8 cellular contexts compared by ENCODE assay signal in genomic region chr7:25951414-25952276, GRCh38.
DNase-seq lines count a peak whose midpoint lies in the region; ATAC-seq, FAIRE-seq and TF ChIP-seq lines count a peak whose summit lies in the region.

No MANE protein-coding gene starts in this region.

- TF ChIP-seq RAD21 in K562 (CRISPR knock-in tag; conservative IDR thresholded peaks at IDR 0.05 in 1 of 2, IDR thresholded peaks at IDR 0.05 in 1 of 2), result no peak

- H3K4me1 Mint-ChIP-seq in T-helper 1 cell treated with Interleukin-12 subunit alpha and Interleukin-12 subunit beta and Interleukin-4 antibody, amounts not matched to agents 30 μg/mL and 1 μg/mL, for 36 hours (ENCODE audit: low read depth), result peaks cover 16% of the 10 kb centered on the region

- peak overlapping the region; percentile 85 for H2AFZ ChIP-seq in K562 (ENCODE audit: low read depth, low read length)

- H3K9me1 ChIP-seq in K562 (ENCODE audit: control insufficient read depth, insufficient read depth, low read length), result no peaks in the 10 kb centered on the region

- H3K4me3 ChIP-seq in K562 (peak overlapping the region; percentile 40), urinary bladder (ENCODE audit: low read depth, low read length) (peak overlapping the region; percentile 64)

- H3K36me3 ChIP-seq in K562 (ENCODE audit: control insufficient read depth, insufficient read depth, low read length), result peaks cover 8% of the 10 kb centered on the region; the same call in 1 of the 3 replicates
- H3K36me3 ChIP-seq in urinary bladder (ENCODE audit: insufficient read depth), result no peaks in the 10 kb centered on the region

- peaks cover 16% of the 10 kb centered on the region for H3K27me3 Mint-ChIP-seq in T-helper 1 cell treated with Interleukin-12 subunit alpha and Interleukin-12 subunit beta and Interleukin-4 antibody, amounts not matched to agents 30 μg/mL and 1 μg/mL, for 36 hours (ENCODE audit: low read depth)

- ATAC-seq in GM21737 (IDR thresholded peaks at IDR 0.05; ENCODE audit: unreplicated experiment), result peak; percentile 51
- ATAC-seq in K562, result no peak

- H3K4me1 ChIP-seq in K562 (replicated peaks in 1 of 2; ENCODE audit: control insufficient read depth in 2 of 2, insufficient read depth in 2 of 2, low read length in 2 of 2) (peaks cover 13 to 20% of the 10 kb centered on the region in 2 experiments), urinary bladder (ENCODE audit: insufficient read depth) (no peaks in the 10 kb centered on the region)

- peak overlapping the region; percentile 59 for H3K4me2 ChIP-seq in K562 (ENCODE audit: insufficient read depth, low read length)

- no peak overlapping the region for H3K27ac ChIP-seq in K562 (ENCODE audit: extremely low read depth, low read depth, low read length)
- peak overlapping the region; percentile 38 for H3K27ac ChIP-seq in urinary bladder (ENCODE audit: low read depth)

- H3K9ac ChIP-seq in K562 (ENCODE audit: insufficient read depth in 1 of 2, low read depth in 2 of 2, low read length in 2 of 2), result peak overlapping the region in 1 of 2 experiments; percentile 78; a peak in 3 of 4 replicates

- intact Hi-C loops in K562 (cut with micrococcal nuclease), result no loop called here

- no peak for TF ChIP-seq CTCF in K562 (IDR thresholded peaks at IDR 0.05 in 2 of 3, conservative IDR thresholded peaks at IDR 0.05 in 1 of 3; ENCODE audit: insufficient read depth in 2 of 3, low read depth in 1 of 3, low read length in 3 of 3)

- TF ChIP-seq EP300 in K562 (IDR thresholded peaks at IDR 0.05; ENCODE audit: low read length), result no peak

- peaks cover 4% of the 10 kb centered on the region for H3K9me3 Mint-ChIP-seq in T-helper 1 cell treated with Interleukin-12 subunit alpha and Interleukin-12 subunit beta and Interleukin-4 antibody, amounts not matched to agents 30 μg/mL and 1 μg/mL, for 36 hours

- H3K4me3 Mint-ChIP-seq in T-helper 1 cell treated with Interleukin-12 subunit alpha and Interleukin-12 subunit beta and Interleukin-4 antibody, amounts not matched to agents 30 μg/mL and 1 μg/mL, for 36 hours, result peak overlapping the region; percentile 26

- in situ Hi-C loops in K562 (cut with MboI), result no loop called here

- 39% methylated on average over 31 of the region's 47 CpGs for WGBS in K562 (ENCODE audit: insufficient coverage, low coverage, missing lambda C conversion rate)
- 9% methylated on average over 47 of the region's 47 CpGs for WGBS in urinary bladder

- H3K36me3 Mint-ChIP-seq in T-helper 1 cell treated with Interleukin-12 subunit alpha and Interleukin-12 subunit beta and Interleukin-4 antibody, amounts not matched to agents 30 μg/mL and 1 μg/mL, for 36 hours (ENCODE audit: low read depth), result peaks cover 6% of the 10 kb centered on the region

- DNase-seq in T-helper 1 cell (no peak), NCI-H1092 (lab: John Stamatoyannopoulos, UW) (peak; percentile 41), K562 (ENCODE audit: extremely low read depth in 1 of 4, low spot score in 3 of 4) (peak in 2 of 4 experiments; percentile 95), medulla oblongata (ENCODE audit: extremely low spot score) (peak; percentile 14), iPS-NIHi11 (ENCODE audit: low spot score) (no peak)

- TF ChIP-seq POLR2A in K562 (conservative IDR thresholded peaks at IDR 0.05), result no peak

- CTCF ChIA-PET in K562 (lab: Yijun Ruan, JAX; ENCODE audit: low intra/inter-chr PET ratio), result interaction anchor here (0.6 to 0.7 kb wide), 2 partner anchors 550 to 851 kb away, joined by 3 to 6 read pairs; no protein-coding TSS in a partner anchor

- H3K27ac Mint-ChIP-seq in T-helper 1 cell treated with Interleukin-12 subunit alpha and Interleukin-12 subunit beta and Interleukin-4 antibody, amounts not matched to agents 30 μg/mL and 1 μg/mL, for 36 hours, result no peak overlapping the region

- BruUV-seq in K562 (replicated peaks; lab: Mats Ljungman, UMichigan), result no TSS peak

- peak; percentile 15 for FAIRE-seq in K562 (lab: Jason Lieb, UNC)

- no peaks in the 10 kb centered on the region for H3K9me3 ChIP-seq in K562 (replicated peaks; ENCODE audit: control insufficient read depth, insufficient read depth, low read depth, low read length)

- H4K20me1 ChIP-seq in K562 (replicated peaks; ENCODE audit: control insufficient read depth, insufficient read depth, low read length), result no peaks in the 10 kb centered on the region

- POLR2A ChIA-PET in K562 (lab: Yijun Ruan, JAX), result no interaction called here

- H3K79me2 ChIP-seq in K562 (ENCODE audit: control insufficient read depth, insufficient read depth, low read length), result peaks cover 23% of the 10 kb centered on the region

- H3K27me3 ChIP-seq in K562 (ENCODE audit: control insufficient read depth in 2 of 2, insufficient read depth in 2 of 2, low read length in 2 of 2), result peaks cover 3 to 4% of the 10 kb centered on the region in 2 experiments; a peak in 2 of 5 replicates

TF ChIP-seq in K562, 482 proteins besides CTCF, POLR2A, EP300 and RAD21 (continues in another document):
- TF ChIP-seq CUX1 (CRISPR knock-in tag; IDR thresholded peaks at IDR 0.05), result no peak
- no peak for TF ChIP-seq PML (IDR thresholded peaks at IDR 0.05; ENCODE audit: low read length)
- no peak for TF ChIP-seq RCOR1 (IDR thresholded peaks at IDR 0.05; ENCODE audit: borderline replicate concordance in 1 of 2, low read depth in 2 of 2, low read length in 2 of 2)
- TF ChIP-seq HMGXB4 (CRISPR knock-in tag; IDR thresholded peaks at IDR 0.05), result no peak
- TF ChIP-seq MECOM (CRISPR knock-in tag; IDR thresholded peaks at IDR 0.05), result no peak

Comparison
In these comparisons a context has a peak if more than half of its experiments do, and no peak if none do; other contexts are left out.
1. DNase-seq: peak in NCI-H1092 (single experiment) and medulla oblongata (single experiment); none in T-helper 1 cell (0 of 5) and iPS-NIHi11 (single experiment).